ENCODE assay signal across 10 cellular contexts in genomic region chr10:82796510-82796909, GRCh38.
DNase-seq lines count a peak whose midpoint lies in the region; ATAC-seq, FAIRE-seq and TF ChIP-seq lines count a peak whose summit lies in the region.
"Had no signal": no experiment of that assay in that cellular context is flagged by ENCODE, and none has a peak within 500 bp of the region (broad histone marks: within the 10 kb centered on the region; RNA-seq: fewer than 3 reads in every experiment).

No MANE protein-coding gene starts in this region.

- H3K27me3 ChIP-seq in kidney epithelial cell (ENCODE audit: control insufficient read depth, insufficient read depth, low read length) (no peaks in the 10 kb centered on the region), gastrocnemius medialis (no peaks in the 10 kb centered on the region)

- H3K9me3 ChIP-seq in gastrocnemius medialis, result no peaks in the 10 kb centered on the region

- ATAC-seq in GM18870 (IDR thresholded peaks at IDR 0.05; ENCODE audit: unreplicated experiment), result no peak
- ATAC-seq in gastrocnemius medialis, result no peak
- ATAC-seq in HG02973 (IDR thresholded peaks at IDR 0.05; ENCODE audit: unreplicated experiment), result no peak

- H3K4me3 ChIP-seq in kidney epithelial cell (ENCODE audit: low read depth, low read length), result no peak overlapping the region
- no peak overlapping the region for H3K4me3 ChIP-seq in gastrocnemius medialis
- H3K4me3 ChIP-seq: skin epidermis had no signal

- in situ Hi-C loops in gastrocnemius medialis (cut with MboI; ENCODE audit: low sequenced_read_pairs in 4 of 4), result no loop called here

- FAIRE-seq in D721Med (lab: Jason Lieb, UNC), result no peak

- no peak for TF ChIP-seq POLR2A in gastrocnemius medialis (IDR thresholded peaks at IDR 0.05)

- H3K4me1 ChIP-seq in gastrocnemius medialis, result no peaks in the 10 kb centered on the region

- intact Hi-C loops in gastrocnemius medialis (cut with DNase I; ENCODE audit: low total_unique reads), result no loop called here

- TF ChIP-seq CTCF in D721Med (IDR thresholded peaks at IDR 0.05; ENCODE audit: insufficient read depth, missing control alignments), result peak; percentile 49
- TF ChIP-seq CTCF in VCaP (conservative IDR thresholded peaks at IDR 0.05), result peak; percentile 76
- peak; percentile 34 for TF ChIP-seq CTCF in kidney epithelial cell (IDR thresholded peaks at IDR 0.05; ENCODE audit: insufficient read depth, low read length, poor library complexity, severe bottlenecking)
- no peak for TF ChIP-seq CTCF in gastrocnemius medialis (IDR thresholded peaks at IDR 0.05 in 4 of 5, conservative IDR thresholded peaks at IDR 0.05 in 1 of 5)

- DNase-seq in D721Med (ENCODE audit: insufficient read length, low spot score), result no peak
- DNase-seq in HuH-7 (ENCODE audit: low spot score), result peak; percentile 0
- DNase-seq in kidney epithelial cell (ENCODE audit: low read depth), result no peak
- DNase-seq in gastrocnemius medialis, result no peak
- no peak for DNase-seq in substantia nigra (lab: John Stamatoyannopoulos, UW)
- DNase-seq: aorta had no signal

- no peaks in the 10 kb centered on the region for H3K36me3 ChIP-seq in kidney epithelial cell (ENCODE audit: control insufficient read depth, insufficient read depth, low read length)
- H3K36me3 ChIP-seq in gastrocnemius medialis, result no peaks in the 10 kb centered on the region

- H3K27ac ChIP-seq in VCaP (no peak overlapping the region), gastrocnemius medialis (no peak overlapping the region), substantia nigra (ENCODE audit: low read depth, low read length, poor library complexity, severe bottlenecking) (no peak overlapping the region)
- H3K27ac ChIP-seq: skin epidermis had no signal

Comparison
In these comparisons a context has a peak if more than half of its experiments do, and no peak if none do; other contexts are left out.
1. CTCF ChIP-seq: peak in D721Med (single experiment), VCaP (single experiment) and kidney epithelial cell (single experiment); none in gastrocnemius medialis (0 of 5).